ENCODE assay signal across 13 cellular contexts in genomic region chr4:6643141-6643847, GRCh38. TPM values are rescaled to one million over a fixed set of nuclear protein-coding genes. Genes with fewer than 3 reads are reported as not detected.
DNase-seq lines count a peak whose midpoint lies in the region; ATAC-seq and TF ChIP-seq lines count a peak whose summit lies in the region.
"Had no signal": no experiment of that assay in that cellular context is flagged by ENCODE, and none has a peak within 500 bp of the region (broad histone marks: within the 10 kb centered on the region; RNA-seq: fewer than 3 reads in every experiment).

No MANE protein-coding gene starts in this region.

- peak overlapping the region; percentile 100 for H3K27ac Mint-ChIP-seq in activated T-cell treated with anti-CD3 and anti-CD28 coated beads, Interleukin-2, amount 50 U/mL, for 24 hours

- H4K8ac ChIP-seq in trophoblast cell (ENCODE audit: low read depth, low read length) = no peak overlapping the region

- no peak overlapping the region for H2AK5ac ChIP-seq in trophoblast cell (ENCODE audit: low read length)

- peak overlapping the region; percentile 100 for H3K4me3 Mint-ChIP-seq in activated T-cell treated with anti-CD3 and anti-CD28 coated beads, Interleukin-2, amount 50 U/mL, for 24 hours

- H3K4me2 ChIP-seq in Loucy (ENCODE audit: low read depth, low read length, poor library complexity, severe bottlenecking) (peak overlapping the region; percentile 95), trophoblast cell (ENCODE audit: low read length) (no peak overlapping the region)

- no peak for DNase-seq in activated T-cell treated with anti-CD3 and anti-CD28 coated beads, Interleukin-2, amount 50 U/mL, for 24 hours
- no peak for DNase-seq in activated T-cell treated with anti-CD3 and anti-CD28 coated beads, Interleukin-2, amount 50 U/mL, for 1 hour
- no peak for DNase-seq in dorsolateral prefrontal cortex
- no peak for DNase-seq in DMS53 (lab: John Stamatoyannopoulos, UW)
- DNase-seq in trophoblast cell = no peak
- DNase-seq: activated CD8-positive, alpha-beta memory T cell treated with anti-CD3 and anti-CD28 coated beads, Interleukin-2, amount 10 ng/mL, durations not matched to agents 7 days and 5 days; T-helper 9 cell; uterus had no signal

- H4K12ac ChIP-seq in trophoblast cell (ENCODE audit: low read depth, low read length) = no peak overlapping the region

- H3K9ac ChIP-seq in Loucy (ENCODE audit: low read depth, low read length, poor library complexity, severe bottlenecking) = no peak overlapping the region
- H3K9ac ChIP-seq in trophoblast cell (ENCODE audit: low read length) = no peak overlapping the region

- WGBS in trophoblast cell (ENCODE audit: extremely low coverage, insufficient coverage, insufficient read length) = no CpG with 5 or more reads among the region's 8 CpGs

- H2BK5ac ChIP-seq in trophoblast cell (ENCODE audit: low read depth, low read length, poor library complexity) = no peak overlapping the region

- intact Hi-C loops in dorsolateral prefrontal cortex (cut with DNase I) = loop anchor here in 1 of 2 donors (2.0 to 5.0 kb wide), 2 partner anchors 66 kb away; partner anchors contain the start of genes MAN2B2 and MRFAP1L1

- H4K91ac ChIP-seq in trophoblast cell (ENCODE audit: low read depth, low read length) = no peak overlapping the region

- no peak for ATAC-seq in GM21423 (IDR thresholded peaks at IDR 0.05; ENCODE audit: unreplicated experiment)
- ATAC-seq: activated CD8-positive, alpha-beta memory T cell treated with anti-CD3 and anti-CD28 coated beads, Interleukin-2, amount 10 ng/mL, durations not matched to agents 7 days and 5 days; Panc1 had no signal

- H3K79me1 ChIP-seq in trophoblast cell (ENCODE audit: low read length) = peaks cover 10% of the 10 kb centered on the region

- H2BK12ac ChIP-seq in trophoblast cell (ENCODE audit: low read length) = no peak overlapping the region

- H3K14ac ChIP-seq in trophoblast cell (ENCODE audit: low read length) = no peak overlapping the region

- peaks cover 29% of the 10 kb centered on the region for H3K4me1 Mint-ChIP-seq in activated T-cell treated with anti-CD3 and anti-CD28 coated beads, Interleukin-2, amount 50 U/mL, for 24 hours (ENCODE audit: low read depth)

- H4K20me1 ChIP-seq in Loucy (ENCODE audit: insufficient read depth, low read length, poor library complexity, severe bottlenecking) = peaks cover 30% of the 10 kb centered on the region

- H3K23ac ChIP-seq in trophoblast cell (ENCODE audit: low read length) = no peak overlapping the region

- no peaks in the 10 kb centered on the region for H3K9me2 ChIP-seq in Loucy (replicated peaks; ENCODE audit: low read depth, low read length)

- H3K79me2 ChIP-seq in Loucy (ENCODE audit: insufficient read depth, low read length) (peaks cover 38% of the 10 kb centered on the region), trophoblast cell (ENCODE audit: control insufficient read depth, insufficient read depth, low read length, poor library complexity) (peaks cover 15% of the 10 kb centered on the region)

- TF ChIP-seq CTCF in Loucy (conservative IDR thresholded peaks at IDR 0.05; ENCODE audit: low read length) (no peak), dorsolateral prefrontal cortex (IDR thresholded peaks at IDR 0.05 in 54 of 56, conservative IDR thresholded peaks at IDR 0.05 in 2 of 56; ENCODE audit: low read depth in 1 of 56, partially characterized antibody in 56 of 56) (no peak)

- H3K4me3 ChIP-seq in Loucy (ENCODE audit: low read length, poor library complexity, severe bottlenecking) (peak overlapping the region; percentile 98), dorsolateral prefrontal cortex (peak overlapping the region in 35 of 59 donors; percentile 1 to 98 (median 93)), neuron (ENCODE audit: low read length) (peak overlapping the region; percentile 6), trophoblast cell (ENCODE audit: low read depth, low read length) (no peak overlapping the region)
- H3K4me3 ChIP-seq: uterus had no signal

- H3K9me3 Mint-ChIP-seq in activated T-cell treated with anti-CD3 and anti-CD28 coated beads, Interleukin-2, amount 50 U/mL, for 24 hours = no peaks in the 10 kb centered on the region

- H2AFZ ChIP-seq in Loucy (ENCODE audit: low read length) (no peak overlapping the region), neuron (ENCODE audit: low read depth, low read length) (no peak overlapping the region), trophoblast cell (ENCODE audit: insufficient read depth, low read length, poor library complexity) (no peak overlapping the region)

- H3K9me3 ChIP-seq in Loucy (ENCODE audit: insufficient read depth, low read depth, low read length) = no peaks in the 10 kb centered on the region
- H3K9me3 ChIP-seq in neuron (ENCODE audit: low read length) = no peaks in the 10 kb centered on the region
- peaks cover 2% of the 10 kb centered on the region for H3K9me3 ChIP-seq in trophoblast cell (ENCODE audit: insufficient read depth, low read depth, low read length)
- H3K9me3 ChIP-seq: uterus had no signal

- H3K27me3 ChIP-seq in Loucy (ENCODE audit: insufficient read depth, low read length, poor library complexity, severe bottlenecking) = no peaks in the 10 kb centered on the region
- H3K27me3 ChIP-seq in dorsolateral prefrontal cortex = no peaks in the 10 kb centered on the region
- no peaks in the 10 kb centered on the region for H3K27me3 ChIP-seq in neuron (ENCODE audit: insufficient read depth, low read length)
- no peaks in the 10 kb centered on the region for H3K27me3 ChIP-seq in trophoblast cell (ENCODE audit: insufficient read depth, low read length)
- H3K27me3 ChIP-seq: uterus had no signal

- H3K4me1 ChIP-seq in Loucy (ENCODE audit: insufficient read depth, low read length, poor library complexity, severe bottlenecking) (peaks cover 18% of the 10 kb centered on the region), neuron (ENCODE audit: insufficient read depth, low read length) (peaks cover 23% of the 10 kb centered on the region), trophoblast cell (ENCODE audit: control insufficient read depth in 1 of 2, insufficient read depth in 2 of 2, low read length in 2 of 2) (peaks cover 3 to 6% of the 10 kb centered on the region in 2 experiments)

- no peak overlapping the region for H3K4ac ChIP-seq in trophoblast cell (ENCODE audit: low read depth, low read length)

- peaks cover 45% of the 10 kb centered on the region for H3K36me3 Mint-ChIP-seq in activated T-cell treated with anti-CD3 and anti-CD28 coated beads, Interleukin-2, amount 50 U/mL, for 24 hours (ENCODE audit: low read depth)

- peak overlapping the region in 24 of 59 donors; percentile 10 to 98 (median 44) for H3K27ac ChIP-seq in dorsolateral prefrontal cortex
- H3K27ac ChIP-seq in trophoblast cell (ENCODE audit: low read depth, low read length) = no peak overlapping the region

- no peak overlapping the region for H2BK120ac ChIP-seq in trophoblast cell (ENCODE audit: insufficient read depth, low read length, poor library complexity)

- H3F3A ChIP-seq in Loucy (ENCODE audit: low read depth) = no peaks in the 10 kb centered on the region

- H3K27me3 Mint-ChIP-seq in activated T-cell treated with anti-CD3 and anti-CD28 coated beads, Interleukin-2, amount 50 U/mL, for 24 hours = no peaks in the 10 kb centered on the region
- H3K27me3 Mint-ChIP-seq: activated CD8-positive, alpha-beta memory T cell treated with anti-CD3 and anti-CD28 coated beads, Interleukin-2, amount 10 ng/mL, durations not matched to agents 7 days and 5 days had no signal

- no peak overlapping the region for H3K18ac ChIP-seq in trophoblast cell (ENCODE audit: low read length)

- peaks cover 18% of the 10 kb centered on the region; the same call in 1 of the 2 replicates for H3K36me3 ChIP-seq in Loucy (ENCODE audit: insufficient read depth, low read length)
- peaks cover 21% of the 10 kb centered on the region for H3K36me3 ChIP-seq in neuron (ENCODE audit: insufficient read depth, low read length)
- peaks cover 5 to 11% of the 10 kb centered on the region in 2 experiments for H3K36me3 ChIP-seq in trophoblast cell (ENCODE audit: control insufficient read depth in 1 of 2, insufficient read depth in 2 of 2, low read length in 2 of 2)
- H3K36me3 ChIP-seq: uterus had no signal

RNA-seq across cellular contexts. Expression of gene MRFAP1, which starts 2.8 kb away (rescaled TPM):
- 100 to 1,000 TPM; 242 to 474 (median 356) TPM for total RNA-seq in dorsolateral prefrontal cortex
- polyA plus RNA-seq in trophoblast cell (2013) = 197 and 208 TPM in 2 replicates

RNA-seq across cellular contexts. Expression of gene S100P, which starts 50.4 kb away (rescaled TPM):
- total RNA-seq in dorsolateral prefrontal cortex = 10 to 100 TPM in 1 of 120 experiments, 1 to 10 TPM in 41, under 1 TPM in 16, not detected in 62; 0.37 to 12.9 (median 1.8) TPM
- 761 and 882 TPM in 2 replicates for polyA plus RNA-seq in trophoblast cell (2013)
- total RNA-seq: M059J had no signal
